8 cellular contexts compared by ENCODE assay signal in the genomic region with DNA sequence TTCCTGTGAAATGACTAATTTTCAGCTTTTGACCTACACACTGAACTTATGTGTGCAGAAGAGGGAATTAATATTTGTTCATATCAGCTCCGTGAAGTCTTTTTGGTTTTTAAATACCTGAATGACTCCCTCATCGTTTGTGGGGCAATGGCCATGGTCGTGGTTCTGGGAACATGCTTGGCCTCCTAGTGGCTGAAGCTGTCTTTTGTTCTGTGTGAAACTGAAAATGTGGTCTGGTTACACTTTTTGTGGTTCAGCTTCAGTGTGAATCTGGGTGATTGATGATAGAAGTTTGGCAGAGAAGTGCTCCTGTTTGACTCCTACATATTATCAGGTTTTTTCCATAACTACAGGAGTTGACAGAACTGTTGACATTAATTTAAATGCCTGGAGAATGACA.
A peak's percentile ranks its signal among the peaks of the same experiment; 100 is the strongest.
DNase-seq lines count a peak whose midpoint lies in the region; ATAC-seq and TF ChIP-seq lines count a peak whose summit lies in the region.

No MANE protein-coding gene starts in this region.

- peaks cover 0 to 11% (median 0%) of the 10 kb centered on the region in 3 donors for H3K9me3 Mint-ChIP-seq in T-cell

- H3K9me3 ChIP-seq in DOHH2 (ENCODE audit: control insufficient read depth, insufficient read depth, low read length) (no peaks in the 10 kb centered on the region), ovary (no peaks in the 10 kb centered on the region)

- ATAC-seq in GM21367 (IDR thresholded peaks at IDR 0.05; ENCODE audit: unreplicated experiment) (peak; percentile 88), HG03558 (IDR thresholded peaks at IDR 0.05; ENCODE audit: extremely low read depth, unreplicated experiment) (peak; percentile 93), T-cell (replicated peaks in 1 of 4) (no peak)

- H4K20me1 ChIP-seq in DOHH2 (ENCODE audit: control insufficient read depth, insufficient read depth, low read depth, low read length): no peaks in the 10 kb centered on the region

- no peak overlapping the region for H3K4me3 Mint-ChIP-seq in T-cell

- 14 to 20% (median 17%) methylated on average over 3 of the region's 3 CpGs for WGBS in ovary, 3 donors

- CTCF ChIA-PET in T-cell (lab: Charles Lee): no interaction called here

- no peak overlapping the region for H3K4me2 ChIP-seq in DOHH2 (ENCODE audit: low read length)

- no peaks in the 10 kb centered on the region for H3K27me3 ChIP-seq in DOHH2 (ENCODE audit: control insufficient read depth, low read length)
- no peaks in the 10 kb centered on the region for H3K27me3 ChIP-seq in ovary

- no peaks in the 10 kb centered on the region for H3K4me1 Mint-ChIP-seq in T-cell

- H3K4me3 ChIP-seq in DOHH2 (ENCODE audit: low read length): no peak overlapping the region
- H3K4me3 ChIP-seq in epithelial cell of esophagus (ENCODE audit: low read length): no peak overlapping the region
- no peak overlapping the region for H3K4me3 ChIP-seq in ovary

- H3K4me1 ChIP-seq in DOHH2 (ENCODE audit: control insufficient read depth, low read length) (no peaks in the 10 kb centered on the region), ovary (ENCODE audit: insufficient read depth) (no peaks in the 10 kb centered on the region)

- no peak overlapping the region for H3K27ac ChIP-seq in DOHH2 (ENCODE audit: low read depth, low read length)
- no peak overlapping the region for H3K27ac ChIP-seq in ovary

- no peaks in the 10 kb centered on the region for H3K79me2 ChIP-seq in DOHH2 (ENCODE audit: control insufficient read depth, low read length)

- TF ChIP-seq CTCF in DOHH2 (IDR thresholded peaks at IDR 0.05; ENCODE audit: low read depth, low read length, poor library complexity, severe bottlenecking) (peak; percentile 21), epithelial cell of esophagus (IDR thresholded peaks at IDR 0.05; ENCODE audit: insufficient read depth, low read depth, low read length, missing control alignments) (peak; percentile 70), ovary (IDR thresholded peaks at IDR 0.05) (no peak)

- no peak for TF ChIP-seq EP300 in ovary (IDR thresholded peaks at IDR 0.05)

- H3K36me3 ChIP-seq in DOHH2 (ENCODE audit: control insufficient read depth, low read length) (no peaks in the 10 kb centered on the region), ovary (no peaks in the 10 kb centered on the region)

- TF ChIP-seq POLR2A in ovary (IDR thresholded peaks at IDR 0.05): no peak

- H3K27ac Mint-ChIP-seq in T-cell: no peak overlapping the region

- no peaks in the 10 kb centered on the region for H3K36me3 Mint-ChIP-seq in T-cell

- DNase-seq in epithelial cell of esophagus (ENCODE audit: low read depth): peak; percentile 84
- no peak for DNase-seq in NCI-H1417 (lab: John Stamatoyannopoulos, UW)
- no peak for DNase-seq in T-cell
- DNase-seq in NK-92 (lab: John Stamatoyannopoulos, UW; ENCODE audit: unreplicated experiment): no peak
- DNase-seq in ovary: no peak

- POLR2A ChIA-PET in T-cell (lab: Charles Lee): no interaction called here

- intact Hi-C loops in ovary (cut with DNase I): no loop called here

- H3K27me3 Mint-ChIP-seq in T-cell: no peaks in the 10 kb centered on the region

- H3K9me2 ChIP-seq in DOHH2 (replicated peaks; ENCODE audit: control insufficient read depth, low read length): no peaks in the 10 kb centered on the region

- H3F3A ChIP-seq in DOHH2 (ENCODE audit: control insufficient read depth, insufficient read depth): no peaks in the 10 kb centered on the region

Comparison
In these comparisons a context has a peak if more than half of its experiments do, and no peak if none do; other contexts are left out.
1. CTCF ChIP-seq: peak in DOHH2 (single experiment) and epithelial cell of esophagus (single experiment); none in ovary (0 of 3).
2. ATAC-seq: peak in GM21367 (single experiment) and HG03558 (single experiment); none in T-cell (0 of 4).